1 cellular context compared by ENCODE assay signal in the genomic region with DNA sequence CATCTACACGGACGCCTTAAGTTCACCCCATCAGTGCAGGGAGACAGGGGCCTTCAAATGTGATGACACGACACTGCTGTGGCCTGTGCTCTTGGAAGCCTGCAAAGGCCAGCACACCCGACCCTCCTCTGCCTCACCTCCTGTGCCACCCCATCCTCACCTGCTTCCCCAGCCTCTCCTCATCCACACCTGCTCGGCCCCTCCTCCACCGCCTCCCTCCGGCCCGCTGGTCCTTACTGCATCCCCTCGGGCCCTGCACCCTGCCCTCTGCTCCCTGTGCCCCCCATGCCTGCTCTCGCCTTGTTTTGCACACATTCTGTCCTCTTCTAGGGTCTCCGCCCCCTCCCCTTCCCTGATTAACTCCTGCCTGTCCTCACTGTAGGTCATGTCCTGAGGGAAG.
TF ChIP-seq lines count a peak whose summit lies in the region.

No MANE protein-coding gene starts in this region.

TF ChIP-seq in H1, 55 proteins besides CTCF, POLR2A, EP300 and RAD21:
- no peak for TF ChIP-seq SIX5 (IDR thresholded peaks at IDR 0.05; ENCODE audit: low read depth, low read length)
- TF ChIP-seq, protein P1, sequence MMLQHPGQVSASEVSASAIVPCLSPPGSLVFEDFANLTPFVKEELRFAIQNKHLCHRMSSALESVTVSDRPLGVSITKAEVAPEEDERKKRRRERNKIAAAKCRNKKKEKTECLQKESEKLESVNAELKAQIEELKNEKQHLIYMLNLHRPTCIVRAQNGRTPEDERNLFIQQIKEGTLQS (IDR thresholded peaks at IDR 0.05; ENCODE audit: insufficient read depth, low read depth, low read length): no peak
- no peak for TF ChIP-seq SP4 (IDR thresholded peaks at IDR 0.05; ENCODE audit: low read length)
- no peak for TF ChIP-seq RFX5 (IDR thresholded peaks at IDR 0.05; ENCODE audit: borderline replicate concordance, low read depth, low read length)
